2 cellular contexts compared by ENCODE assay signal in genomic region chr1:97051823-97052222, GRCh38.
TF ChIP-seq lines count a peak whose summit lies in the region.

No MANE protein-coding gene starts in this region.

TF ChIP-seq in HepG2, 621 proteins besides CTCF, POLR2A, EP300 and RAD21 (continued from another document):
- TF ChIP-seq CSRNP2 (CRISPR knock-in tag; conservative IDR thresholded peaks at IDR 0.05; ENCODE audit: low read depth) (no peak), SMARCC2 (IDR thresholded peaks at IDR 0.05) (no peak), ZNF597 (CRISPR knock-in tag; IDR thresholded peaks at IDR 0.05) (no peak), HNRNPK (IDR thresholded peaks at IDR 0.05; ENCODE audit: low read depth, low read length, poor library complexity, severe bottlenecking) (peak; percentile 64)
TF ChIP-seq in HepG2: peak in this region for 1.

TF ChIP-seq in IMR-90, 13 proteins besides CTCF, POLR2A, EP300 and RAD21 (continued from another document):
- TF ChIP-seq ELK1 (IDR thresholded peaks at IDR 0.05; ENCODE audit: borderline replicate concordance, low read depth, low read length): no peak
- no peak for TF ChIP-seq MAZ (IDR thresholded peaks at IDR 0.05; ENCODE audit: borderline replicate concordance, low read depth, low read length)
- no peak for TF ChIP-seq USF2 (IDR thresholded peaks at IDR 0.05; ENCODE audit: low read depth, low read length)
